ENCODE assay signal across 12 cellular contexts in genomic region chr9:94804917-94805544, GRCh38.
DNase-seq lines count a peak whose midpoint lies in the region; ATAC-seq and TF ChIP-seq lines count a peak whose summit lies in the region.
"Had no signal": no experiment of that assay in that cellular context is flagged by ENCODE, and none has a peak within 500 bp of the region (broad histone marks: within the 10 kb centered on the region; RNA-seq: fewer than 3 reads in every experiment).

No MANE protein-coding gene starts in this region.

- H3K36me3 Mint-ChIP-seq in chondrocyte (ENCODE audit: low read depth) (peaks cover 13% of the 10 kb centered on the region), progenitor cell of endocrine pancreas (ENCODE audit: insufficient read depth) (peaks cover 19% of the 10 kb centered on the region)

- H3K9me3 Mint-ChIP-seq in chondrocyte (ENCODE audit: low read depth): no peaks in the 10 kb centered on the region
- H3K9me3 Mint-ChIP-seq in progenitor cell of endocrine pancreas (ENCODE audit: low read depth): no peaks in the 10 kb centered on the region

- H3K4me1 ChIP-seq in GM23248 (ENCODE audit: insufficient read depth): peaks cover 51% of the 10 kb centered on the region

- TF ChIP-seq CTCF in chondrocyte (IDR thresholded peaks at IDR 0.05): no peak
- TF ChIP-seq CTCF in progenitor cell of endocrine pancreas (IDR thresholded peaks at IDR 0.05; ENCODE audit: unreplicated experiment): no peak

- no peaks in the 10 kb centered on the region for H4K20me1 ChIP-seq in GM23248 (ENCODE audit: insufficient read depth)

- H3K27ac ChIP-seq in GM23248: peak overlapping the region; percentile 92

- H3K4me3 ChIP-seq in GM23248: no peak overlapping the region

- H3K4me3 Mint-ChIP-seq in chondrocyte (ENCODE audit: unreplicated experiment): no peak overlapping the region
- H3K4me3 Mint-ChIP-seq in progenitor cell of endocrine pancreas (ENCODE audit: low read depth): no peak overlapping the region
- H3K4me3 Mint-ChIP-seq: activated naive CD8-positive, alpha-beta T cell had no signal

- DNase-seq in GM23248 (no peak), NCI-H2171 treated with DMSO at 0.1 percent for 48 hours (lab: John Stamatoyannopoulos, UW) (peak; percentile 95), chondrocyte (ENCODE audit: low spot score) (no peak), progenitor cell of endocrine pancreas (ENCODE audit: low spot score, unreplicated experiment) (no peak), NCI-H1694 (lab: John Stamatoyannopoulos, UW) (no peak), putamen (ENCODE audit: low spot score) (no peak)
- DNase-seq: activated CD4-positive, alpha-beta T cell treated with anti-CD3 and anti-CD28 coated beads, Interleukin-2, amount 50 U/mL, for 48 hours; Karpas-422 had no signal

- no peaks in the 10 kb centered on the region for H3K9me3 ChIP-seq in GM23248 (ENCODE audit: low read depth)
- H3K9me3 ChIP-seq: SK-N-SH had no signal

- no peaks in the 10 kb centered on the region for H3K9me2 ChIP-seq in GM23248 (ENCODE audit: insufficient read depth)
- H3K9me2 ChIP-seq: SK-N-SH had no signal

- H3K36me3 ChIP-seq in GM23248 (ENCODE audit: low read depth): no peaks in the 10 kb centered on the region

- H3K4me1 Mint-ChIP-seq in chondrocyte (ENCODE audit: low read depth) (peaks cover 99% of the 10 kb centered on the region), progenitor cell of endocrine pancreas (ENCODE audit: low read depth) (peaks cover 33% of the 10 kb centered on the region)

- H3K27me3 Mint-ChIP-seq in chondrocyte (ENCODE audit: low read depth): no peaks in the 10 kb centered on the region
- no peaks in the 10 kb centered on the region for H3K27me3 Mint-ChIP-seq in progenitor cell of endocrine pancreas
- H3K27me3 Mint-ChIP-seq: activated naive CD8-positive, alpha-beta T cell had no signal

- H3K27me3 ChIP-seq in GM23248 (replicated peaks; ENCODE audit: insufficient read depth): no peaks in the 10 kb centered on the region

- no peak overlapping the region for H2AFZ ChIP-seq in GM23248

- H3F3A ChIP-seq in GM23248 (ENCODE audit: insufficient read depth): peaks cover 32% of the 10 kb centered on the region

- H3K27ac Mint-ChIP-seq in chondrocyte (ENCODE audit: unreplicated experiment) (peak overlapping the region; percentile 62), progenitor cell of endocrine pancreas (peak overlapping the region; percentile 68)
- H3K27ac Mint-ChIP-seq: activated naive CD8-positive, alpha-beta T cell had no signal

- peak overlapping the region; percentile 55 for H3K4me2 ChIP-seq in GM23248 (ENCODE audit: unreplicated experiment)
- H3K4me2 ChIP-seq: SK-N-SH had no signal

- ATAC-seq in HG02642 (IDR thresholded peaks at IDR 0.05; ENCODE audit: poor library complexity, unreplicated experiment) (no peak), GM18858 (IDR thresholded peaks at IDR 0.05; ENCODE audit: unreplicated experiment) (no peak)

- no peaks in the 10 kb centered on the region for H3K79me2 ChIP-seq in GM23248 (ENCODE audit: insufficient read depth)

- WGBS in GM23248 (ENCODE audit: low coverage in 1 of 2, low lambda C conversion rate in 2 of 2, missing lambda C conversion rate in 2 of 2), 2 experiments: 65 to 70% methylated on average over 9 of the region's 9 CpGs

- in situ Hi-C loops in GM23248 (cut with MboI): no loop called here

- H3K9ac ChIP-seq in GM23248: peak overlapping the region; percentile 16; the same call in 1 of the 2 replicates
- H3K9ac ChIP-seq: SK-N-SH had no signal
